11 cellular contexts compared by ENCODE assay signal in the genomic region with DNA sequence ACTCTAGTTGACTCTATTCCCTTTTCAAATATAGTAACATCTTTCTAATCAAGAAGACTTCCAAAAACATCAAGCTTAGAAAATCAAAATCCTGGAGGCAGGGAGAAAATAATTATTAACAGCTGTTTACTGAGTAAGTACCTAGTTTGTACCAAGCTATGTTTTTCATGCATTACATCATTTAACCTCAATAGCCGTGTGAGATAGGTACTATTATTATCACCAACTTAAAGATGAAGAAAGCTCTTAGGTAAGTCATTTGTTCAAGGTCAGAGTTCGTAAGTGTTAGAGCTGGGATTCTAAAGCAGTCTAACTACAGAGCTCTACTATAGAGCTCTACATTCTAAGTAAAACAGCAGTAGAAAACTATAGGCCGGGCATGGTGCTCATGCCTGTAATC. TPM values are rescaled to one million over a fixed set of nuclear protein-coding genes. Genes with fewer than 3 reads are reported as not detected.
DNase-seq lines count a peak whose midpoint lies in the region; ATAC-seq and TF ChIP-seq lines count a peak whose summit lies in the region.
"Had no signal": no experiment of that assay in that cellular context is flagged by ENCODE, and none has a peak within 500 bp of the region (broad histone marks: within the 10 kb centered on the region; RNA-seq: fewer than 3 reads in every experiment).

No MANE protein-coding gene starts in this region.

- TF ChIP-seq POLR2A in upper lobe of left lung (IDR thresholded peaks at IDR 0.05), result no peak

- H3K36me3 ChIP-seq in upper lobe of left lung, result no peaks in the 10 kb centered on the region

- TF ChIP-seq CTCF in fibroblast of mammary gland (conservative IDR thresholded peaks at IDR 0.05; ENCODE audit: control insufficient read depth, insufficient read depth, low read depth, low read length), result no peak
- TF ChIP-seq CTCF in upper lobe of left lung (IDR thresholded peaks at IDR 0.05), result no peak

- H3K9me3 ChIP-seq in upper lobe of left lung, result no peaks in the 10 kb centered on the region

- 88 to 89% methylated on average over 3 of the region's 3 CpGs for WGBS in upper lobe of left lung, 2 donors

- peaks cover 21 to 40% (median 33%) of the 10 kb centered on the region in 4 donors for H3K4me1 ChIP-seq in upper lobe of left lung

- H3K27ac ChIP-seq in upper lobe of left lung, result no peak overlapping the region

- TF ChIP-seq EP300 in upper lobe of left lung (IDR thresholded peaks at IDR 0.05), result no peak

- H3K27me3 ChIP-seq in upper lobe of left lung, result no peaks in the 10 kb centered on the region

- DNase-seq in fibroblast of mammary gland (ENCODE audit: low read depth), result peak; percentile 38
- DNase-seq in NCI-H1417 treated with DMSO at 0.1 percent for 48 hours (lab: John Stamatoyannopoulos, UW), result no peak
- no peak for DNase-seq in NCI-H345 treated with DMSO at 0.1 percent for 48 hours (lab: John Stamatoyannopoulos, UW; ENCODE audit: unreplicated experiment)
- DNase-seq in upper lobe of left lung, result no peak
- DNase-seq: DMS 273 treated with DMSO at 0.1 percent for 48 hours, MV-4-11, NCI-H524 treated with DMSO at 0.1 percent for 48 hours had no signal

- peak; percentile 24 for ATAC-seq in GM18502 (IDR thresholded peaks at IDR 0.05; ENCODE audit: poor library complexity, unreplicated experiment)
- ATAC-seq in GM21447 (IDR thresholded peaks at IDR 0.05; ENCODE audit: unreplicated experiment), result peak; percentile 59
- peak; percentile 40 for ATAC-seq in HG03460 (IDR thresholded peaks at IDR 0.05; ENCODE audit: unreplicated experiment)
- no peak for ATAC-seq in HG03039 (IDR thresholded peaks at IDR 0.05; ENCODE audit: unreplicated experiment)
- no peak for ATAC-seq in upper lobe of left lung (ENCODE audit: low FRiP score in 2 of 2)

- H3K4me3 ChIP-seq in fibroblast of mammary gland (ENCODE audit: control insufficient read depth, low read depth, low read length) (no peak overlapping the region), upper lobe of left lung (no peak overlapping the region)

RNA-seq across cellular contexts. Expression of gene GSK3B, which starts 41.6 kb away (rescaled TPM):
- 10 to 100 TPM; 41.4 to 84.9 (median 48.0) TPM for total RNA-seq in upper lobe of left lung

Comparison
In these comparisons a context has a peak if more than half of its experiments do, and no peak if none do; other contexts are left out.
1. ATAC-seq: peak in GM18502 (single experiment), GM21447 (single experiment) and HG03460 (single experiment); none in HG03039 (single experiment) and upper lobe of left lung (0 of 2).